In genomic region chr9:129406278-129407225, GRCh38 we compare ENCODE assay signal across 11 cellular contexts.
DNase-seq lines count a peak whose midpoint lies in the region; ATAC-seq and TF ChIP-seq lines count a peak whose summit lies in the region.
"Had no signal": no experiment of that assay in that cellular context is flagged by ENCODE, and none has a peak within 500 bp of the region (broad histone marks: within the 10 kb centered on the region; RNA-seq: fewer than 3 reads in every experiment).

No MANE protein-coding gene starts in this region.

- H3K18ac ChIP-seq in neuronal stem cell (ENCODE audit: low read length) = peak overlapping the region; percentile 45

- H2AFZ ChIP-seq in neuronal stem cell (ENCODE audit: low read length) = no peak overlapping the region

- no peak overlapping the region for H2BK5ac ChIP-seq in neuronal stem cell (ENCODE audit: low read length)

- no peaks in the 10 kb centered on the region for H3K79me1 ChIP-seq in neuronal stem cell (ENCODE audit: low read depth, low read length)

- H2BK15ac ChIP-seq in neuronal stem cell (ENCODE audit: low read length) = peak overlapping the region; percentile 31

- no CpG with 5 or more reads among the region's 25 CpGs for WGBS in neuronal stem cell (ENCODE audit: extremely low coverage in 2 of 2, insufficient read length in 2 of 2, insufficient replicate concordance in 1 of 2), 2 donors
- WGBS in suprapubic skin = 69% methylated on average over 25 of the region's 25 CpGs

- no peak for ATAC-seq in GM18498 (IDR thresholded peaks at IDR 0.05; ENCODE audit: unreplicated experiment)
- ATAC-seq in HG02610 (IDR thresholded peaks at IDR 0.05; ENCODE audit: unreplicated experiment) = no peak

- H3K36me3 ChIP-seq in neuronal stem cell (replicated peaks in 1 of 2; ENCODE audit: control insufficient read depth in 2 of 2, insufficient read depth in 2 of 2, low read length in 2 of 2) = peaks cover 0 to 2% of the 10 kb centered on the region in 2 donors
- H3K36me3 ChIP-seq in suprapubic skin = no peaks in the 10 kb centered on the region
- H3K36me3 ChIP-seq: heart right ventricle, SJSA1 had no signal

- no peaks in the 10 kb centered on the region for H3K27me3 ChIP-seq in neuronal stem cell (ENCODE audit: control insufficient read depth in 3 of 3, insufficient read depth in 3 of 3, low read depth in 1 of 3, low read length in 3 of 3)
- no peaks in the 10 kb centered on the region for H3K27me3 ChIP-seq in suprapubic skin
- H3K27me3 ChIP-seq: heart right ventricle, SJSA1 had no signal

- H3K27ac ChIP-seq in neuronal stem cell (replicated peaks; ENCODE audit: low read length) = no peak overlapping the region
- H3K27ac ChIP-seq in suprapubic skin = no peak overlapping the region
- H3K27ac ChIP-seq: heart right ventricle, SJSA1 had no signal

- no peak overlapping the region for H4K91ac ChIP-seq in neuronal stem cell (ENCODE audit: low read depth, low read length, poor library complexity)

- H3K4me3 ChIP-seq in neuronal stem cell (ENCODE audit: low read length in 2 of 2) = no peak overlapping the region
- no peak overlapping the region for H3K4me3 ChIP-seq in suprapubic skin
- H3K4me3 ChIP-seq: heart right ventricle, SJSA1 had no signal

- no peak overlapping the region for H3K14ac ChIP-seq in neuronal stem cell (ENCODE audit: low read length)

- H3K4me2 ChIP-seq in neuronal stem cell (ENCODE audit: insufficient read depth, low read length, poor library complexity, severe bottlenecking) = no peak overlapping the region

- H3K9me3 ChIP-seq in neuronal stem cell (replicated peaks in 1 of 2; ENCODE audit: control insufficient read depth in 2 of 2, insufficient read depth in 1 of 2, low read depth in 1 of 2, low read length in 2 of 2) (peaks cover 4 to 11% of the 10 kb centered on the region in 2 donors), suprapubic skin (no peaks in the 10 kb centered on the region)
- H3K9me3 ChIP-seq: heart right ventricle, SJSA1 had no signal

- no peak for TF ChIP-seq POLR2A in suprapubic skin (IDR thresholded peaks at IDR 0.05)

- peaks cover 21% of the 10 kb centered on the region for H3K27me3 Mint-ChIP-seq in endothelial cell (ENCODE audit: unreplicated experiment)

- H3K23ac ChIP-seq in neuronal stem cell (ENCODE audit: low read depth, low read length, poor library complexity) = peak overlapping the region; percentile 28

- no peak for TF ChIP-seq CTCF in endothelial cell (IDR thresholded peaks at IDR 0.05; ENCODE audit: unreplicated experiment)
- TF ChIP-seq CTCF in suprapubic skin (IDR thresholded peaks at IDR 0.05) = no peak

- peaks cover 10% of the 10 kb centered on the region for H3K36me3 Mint-ChIP-seq in endothelial cell (ENCODE audit: low read depth, unreplicated experiment)

- peak overlapping the region; percentile 8 for H3K4ac ChIP-seq in neuronal stem cell (ENCODE audit: low read length)

- H3K4me1 ChIP-seq in neuronal stem cell (ENCODE audit: control insufficient read depth in 2 of 2, insufficient read depth in 1 of 2, low read depth in 1 of 2, low read length in 2 of 2) (peaks cover 35 to 52% of the 10 kb centered on the region in 2 donors), suprapubic skin (peaks cover 65% of the 10 kb centered on the region)
- H3K4me1 ChIP-seq: SJSA1 had no signal

- DNase-seq in H4 (ENCODE audit: low spot score) (peak; percentile 24), NCI-H526 treated with DMSO at 0.1 percent for 48 hours (lab: John Stamatoyannopoulos, UW) (peak; percentile 51), endothelial cell (ENCODE audit: low spot score) (no peak), neuronal stem cell (ENCODE audit: low spot score) (no peak), suprapubic skin (ENCODE audit: low spot score in 2 of 2) (no peak)
- no peak for DNase-seq in effector CD4-positive, alpha-beta T cell
- DNase-seq: occipital lobe had no signal

- peaks cover 7% of the 10 kb centered on the region for H3K4me1 Mint-ChIP-seq in endothelial cell (ENCODE audit: unreplicated experiment)

- peaks cover 7% of the 10 kb centered on the region for H3K9me3 Mint-ChIP-seq in endothelial cell (ENCODE audit: unreplicated experiment)

- no peak overlapping the region for H3K9ac ChIP-seq in neuronal stem cell (ENCODE audit: low read depth, low read length, poor library complexity)

- no peak overlapping the region for H3K4me3 Mint-ChIP-seq in endothelial cell (ENCODE audit: unreplicated experiment)

- peak overlapping the region; percentile 11 for H2BK120ac ChIP-seq in neuronal stem cell (ENCODE audit: low read depth, low read length)

- peak overlapping the region; percentile 44 for H3K27ac Mint-ChIP-seq in endothelial cell (ENCODE audit: unreplicated experiment)

- peak overlapping the region; percentile 5 for H2AK5ac ChIP-seq in neuronal stem cell (ENCODE audit: low read depth, low read length)

- no peak for TF ChIP-seq EP300 in suprapubic skin (IDR thresholded peaks at IDR 0.05)

- no peak overlapping the region for H2BK12ac ChIP-seq in neuronal stem cell (ENCODE audit: low read length)

- peak overlapping the region; percentile 20 for H4K8ac ChIP-seq in neuronal stem cell (ENCODE audit: low read depth, low read length)

Comparison
In these comparisons a context has a peak if more than half of its experiments do, and no peak if none do; other contexts are left out.
1. DNase-seq: peak in H4 (single experiment) and NCI-H526 treated with DMSO at 0.1 percent for 48 hours (single experiment); none in endothelial cell (single experiment), neuronal stem cell (single experiment), suprapubic skin (0 of 2) and effector CD4-positive, alpha-beta T cell (single experiment).